Comparison of ENCODE assay signal across 1 cellular context in the genomic region with DNA sequence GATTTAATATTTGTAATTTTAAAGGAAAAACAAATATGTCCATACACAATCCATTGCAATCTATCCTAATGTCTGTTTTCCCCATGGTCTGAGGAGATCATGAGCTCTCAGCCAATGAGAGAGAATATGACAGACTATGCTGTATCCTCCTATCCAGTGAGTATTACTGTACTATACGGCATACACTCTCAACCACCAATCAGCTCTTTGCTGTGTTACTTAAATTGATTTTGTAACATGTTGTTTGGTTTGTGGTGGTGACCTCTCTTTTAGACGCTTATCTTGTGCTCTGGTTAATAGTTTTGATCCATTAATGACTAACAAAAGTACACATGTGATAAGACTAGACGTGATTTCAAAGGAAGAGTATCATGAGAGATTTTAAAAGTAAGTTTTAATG.
TF ChIP-seq lines count a peak whose summit lies in the region.

No MANE protein-coding gene starts in this region.

TF ChIP-seq in liver, 16 proteins besides CTCF, POLR2A, EP300 and RAD21 (continued from another document):
- TF ChIP-seq, protein P1, sequence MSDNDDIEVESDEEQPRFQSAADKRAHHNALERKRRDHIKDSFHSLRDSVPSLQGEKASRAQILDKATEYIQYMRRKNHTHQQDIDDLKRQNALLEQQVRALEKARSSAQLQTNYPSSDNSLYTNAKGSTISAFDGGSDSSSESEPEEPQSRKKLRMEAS (IDR thresholded peaks at IDR 0.05) = peak; percentile 45
- TF ChIP-seq RXRA (IDR thresholded peaks at IDR 0.05) (peak; percentile 64 to 85), FOXA1 (IDR thresholded peaks at IDR 0.05) (peak; percentile 53), JUND (IDR thresholded peaks at IDR 0.05) (peak; percentile 41 to 57), SP1 (IDR thresholded peaks at IDR 0.05) (peak; percentile 100)
